Comparison of ENCODE assay signal across 16 cellular contexts in the genomic region with DNA sequence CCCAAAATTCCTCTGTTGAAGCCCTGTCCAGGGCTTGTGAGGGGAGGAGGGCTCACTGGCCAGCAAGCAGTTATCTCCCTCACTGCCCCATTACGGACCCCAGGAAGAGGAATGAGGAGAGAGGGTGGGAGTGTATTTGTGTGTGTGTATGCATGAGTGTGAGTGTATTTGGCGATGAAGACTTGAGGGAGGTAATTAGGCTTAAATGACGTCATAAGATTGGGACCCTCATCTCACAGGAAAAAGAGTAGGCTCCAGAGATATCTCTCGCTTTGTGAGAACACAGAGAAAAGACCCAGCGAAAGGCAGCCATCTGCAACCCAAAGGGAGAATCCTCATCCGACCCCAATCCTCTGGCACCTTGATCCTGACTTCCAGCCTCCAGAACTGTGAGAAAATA. TPM values are rescaled to one million over a fixed set of nuclear protein-coding genes. Genes with fewer than 3 reads are reported as not detected.
DNase-seq lines count a peak whose midpoint lies in the region; ATAC-seq, FAIRE-seq and TF ChIP-seq lines count a peak whose summit lies in the region.
"Had no signal": no experiment of that assay in that cellular context is flagged by ENCODE, and none has a peak within 500 bp of the region (broad histone marks: within the 10 kb centered on the region; RNA-seq: fewer than 3 reads in every experiment).

No MANE protein-coding gene starts in this region.

- no peaks in the 10 kb centered on the region for H3K27me3 ChIP-seq in heart left ventricle
- no peaks in the 10 kb centered on the region for H3K27me3 ChIP-seq in thoracic aorta (replicated peaks; ENCODE audit: insufficient read depth)
- no peaks in the 10 kb centered on the region for H3K27me3 ChIP-seq in small intestine (ENCODE audit: control insufficient read depth in 2 of 2, insufficient read depth in 2 of 2, low read length in 2 of 2)

- H3K4me1 ChIP-seq in heart left ventricle = peaks cover 5 to 100% (median 64%) of the 10 kb centered on the region in 12 donors
- H3K4me1 ChIP-seq in thoracic aorta (ENCODE audit: control insufficient read depth in 1 of 2, low read depth in 2 of 2) = peaks cover 44 to 100% of the 10 kb centered on the region in 2 donors
- peaks cover 3 to 5% of the 10 kb centered on the region in 2 donors for H3K4me1 ChIP-seq in small intestine (ENCODE audit: control insufficient read depth in 2 of 2, insufficient read depth in 1 of 2, low read depth in 1 of 2, low read length in 1 of 2)

- H3K27ac Mint-ChIP-seq in progenitor cell of endocrine pancreas = peak overlapping the region; percentile 45

- no peak for TF ChIP-seq POLR2A in heart left ventricle (IDR thresholded peaks at IDR 0.05)

- H3K4me3 Mint-ChIP-seq in progenitor cell of endocrine pancreas (ENCODE audit: low read depth) = no peak overlapping the region

- DNase-seq in heart left ventricle = no peak
- DNase-seq in left cardiac atrium = no peak
- no peak for DNase-seq in coronary artery (ENCODE audit: low spot score)
- DNase-seq in progenitor cell of endocrine pancreas (ENCODE audit: low spot score, unreplicated experiment) = no peak
- DNase-seq in thoracic aorta (ENCODE audit: low spot score) = no peak
- no peak for DNase-seq in small intestine
- DNase-seq in NK-92 (lab: John Stamatoyannopoulos, UW; ENCODE audit: unreplicated experiment) = no peak
- DNase-seq: GOT3, NCI-H1092, NCI-H446, PC-9 had no signal

- TF ChIP-seq CTCF in heart left ventricle (IDR thresholded peaks at IDR 0.05) = no peak
- TF ChIP-seq CTCF in coronary artery (IDR thresholded peaks at IDR 0.05) = no peak
- TF ChIP-seq CTCF in progenitor cell of endocrine pancreas (IDR thresholded peaks at IDR 0.05; ENCODE audit: unreplicated experiment) = no peak
- no peak for TF ChIP-seq CTCF in thoracic aorta (IDR thresholded peaks at IDR 0.05)

- no peaks in the 10 kb centered on the region for H3K9me3 Mint-ChIP-seq in progenitor cell of endocrine pancreas (ENCODE audit: low read depth)

- no peaks in the 10 kb centered on the region for H3K27me3 Mint-ChIP-seq in progenitor cell of endocrine pancreas

- H3K4me3 ChIP-seq in heart left ventricle = no peak overlapping the region
- H3K4me3 ChIP-seq in coronary artery = peak overlapping the region; percentile 24
- H3K4me3 ChIP-seq in thoracic aorta = no peak overlapping the region
- no peak overlapping the region for H3K4me3 ChIP-seq in small intestine (ENCODE audit: low read depth in 1 of 2, low read length in 2 of 2)
- H3K4me3 ChIP-seq: PC-9 had no signal

- ATAC-seq in heart left ventricle (no peak), left cardiac atrium (no peak), thoracic aorta (ENCODE audit: insufficient number of reproducible peaks, low FRiP score, low read depth) (no peak), GM21717 (IDR thresholded peaks at IDR 0.05; ENCODE audit: unreplicated experiment) (no peak)

- no peak for FAIRE-seq in small intestine (lab: Jason Lieb, UNC)

- H3K36me3 ChIP-seq in heart left ventricle (no peaks in the 10 kb centered on the region), thoracic aorta (no peaks in the 10 kb centered on the region), small intestine (ENCODE audit: control insufficient read depth in 2 of 2, insufficient read depth in 2 of 2, low read length in 2 of 2) (no peaks in the 10 kb centered on the region)

- H3K36me3 Mint-ChIP-seq in progenitor cell of endocrine pancreas (ENCODE audit: insufficient read depth) = peaks cover 2% of the 10 kb centered on the region

- H3K27ac ChIP-seq in heart left ventricle = peak overlapping the region in 11 of 12 donors; percentile 64 to 94 (median 89)
- H3K27ac ChIP-seq in coronary artery = peak overlapping the region; percentile 88 to 92
- H3K27ac ChIP-seq in thoracic aorta = peak overlapping the region; percentile 57 to 87
- peak overlapping the region in 1 of 2 donors; percentile 48 for H3K27ac ChIP-seq in small intestine (ENCODE audit: low read depth in 1 of 2, low read length in 1 of 2)
- H3K27ac ChIP-seq: 22Rv1, HL-60, KMS-11, PC-9 had no signal

- H3K9me3 ChIP-seq in heart left ventricle (no peaks in the 10 kb centered on the region), thoracic aorta (no peaks in the 10 kb centered on the region), small intestine (ENCODE audit: control insufficient read depth, low read depth) (no peaks in the 10 kb centered on the region)

- H3K4me1 Mint-ChIP-seq in progenitor cell of endocrine pancreas (ENCODE audit: low read depth) = peaks cover 66% of the 10 kb centered on the region

- intact Hi-C loops in heart left ventricle (cut with DNase I) (loop anchor here in 1 of 10 donors (5.0 kb wide), 1 partner anchor 74 kb away; no protein-coding TSS in a partner anchor), left cardiac atrium (cut with DNase I) (no loop called here)

- WGBS in heart left ventricle, 4 donors = 58 to 74% (median 71%) methylated on average over 6 of the region's 6 CpGs
- 87 to 91% (median 89%) methylated on average over 6 of the region's 6 CpGs for WGBS in small intestine, 3 donors

RNA-seq across cellular contexts. Expression of a gene that starts 32.2 kb away (rescaled TPM):
- total RNA-seq in heart left ventricle (100 to 1,000 TPM; 106 to 276 (median 170) TPM), left cardiac atrium (100 to 1,000 TPM; 104 to 134 TPM), progenitor cell of endocrine pancreas (33.8 and 35.9 TPM in 2 replicates), thoracic aorta (100 to 1,000 TPM; 104 to 123 TPM)
- polyA plus RNA-seq in heart left ventricle (10 to 100 TPM; 78.5 to 84.1 TPM), small intestine (1 to 10 TPM in 2 of 3 donors, under 1 TPM in 1; 0.67 to 6.9 (median 3.2) TPM)
- total RNA-seq: MCF 10A had no signal
